ENCODE assay signal across 1 cellular context in genomic region chr14:51653096-51653814, GRCh38.
TF ChIP-seq lines count a peak whose summit lies in the region.

No MANE protein-coding gene starts in this region.

TF ChIP-seq in HEK293, 187 proteins besides CTCF, POLR2A, EP300 and RAD21 (continued from another document):
- TF ChIP-seq PATZ1 (tag by site-specific recombination; IDR thresholded peaks at IDR 0.05) (0 out of 2 replicates have a peak, but pooled peaks have one; percentile 11), ZNF664 (tag by site-specific recombination; IDR thresholded peaks at IDR 0.05) (peak; percentile 58; the same call in 1 of the 2 replicates), ZNF677 (tag by site-specific recombination; IDR thresholded peaks at IDR 0.05) (peak; percentile 100), SCRT1 (tag by site-specific recombination; IDR thresholded peaks at IDR 0.05; ENCODE audit: borderline replicate concordance) (no peak), ZBTB20 (tag by site-specific recombination; IDR thresholded peaks at IDR 0.05) (no peak), PRDM1 (tag by site-specific recombination; IDR thresholded peaks at IDR 0.05) (peak; percentile 86), REST (tag by site-specific recombination; IDR thresholded peaks at IDR 0.05) (peak; percentile 67; the same call in 1 of the 2 replicates), SP7 (tag by site-specific recombination; IDR thresholded peaks at IDR 0.05) (0 out of 2 replicates have a peak, but pooled peaks have one; percentile 14), IKZF3 (tag by site-specific recombination; IDR thresholded peaks at IDR 0.05) (0 out of 2 replicates have a peak, but pooled peaks have one; percentile 8)
- TF ChIP-seq, protein P1, sequence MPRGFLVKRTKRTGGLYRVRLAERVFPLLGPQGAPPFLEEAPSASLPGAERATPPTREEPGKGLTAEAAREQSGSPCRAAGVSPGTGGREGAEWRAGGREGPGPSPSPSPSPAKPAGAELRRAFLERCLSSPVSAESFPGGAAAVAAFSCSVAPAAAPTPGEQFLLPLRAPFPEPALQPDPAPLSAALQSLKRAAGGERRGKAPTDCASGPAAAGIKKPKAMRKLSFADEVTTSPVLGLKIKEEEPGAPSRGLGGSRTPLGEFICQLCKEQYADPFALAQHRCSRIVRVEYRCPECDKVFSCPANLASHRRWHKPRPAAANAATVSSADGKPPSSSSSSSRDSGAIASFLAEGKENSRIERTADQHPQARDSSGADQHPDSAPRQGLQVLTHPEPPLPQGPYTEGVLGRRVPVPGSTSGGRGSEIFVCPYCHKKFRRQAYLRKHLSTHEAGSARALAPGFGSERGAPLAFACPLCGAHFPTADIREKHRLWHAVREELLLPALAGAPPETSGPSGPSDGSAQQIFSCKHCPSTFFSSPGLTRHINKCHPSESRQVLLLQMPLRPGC (tag by site-specific recombination; IDR thresholded peaks at IDR 0.05): no peak
